8 cellular contexts compared by ENCODE assay signal in the genomic region with DNA sequence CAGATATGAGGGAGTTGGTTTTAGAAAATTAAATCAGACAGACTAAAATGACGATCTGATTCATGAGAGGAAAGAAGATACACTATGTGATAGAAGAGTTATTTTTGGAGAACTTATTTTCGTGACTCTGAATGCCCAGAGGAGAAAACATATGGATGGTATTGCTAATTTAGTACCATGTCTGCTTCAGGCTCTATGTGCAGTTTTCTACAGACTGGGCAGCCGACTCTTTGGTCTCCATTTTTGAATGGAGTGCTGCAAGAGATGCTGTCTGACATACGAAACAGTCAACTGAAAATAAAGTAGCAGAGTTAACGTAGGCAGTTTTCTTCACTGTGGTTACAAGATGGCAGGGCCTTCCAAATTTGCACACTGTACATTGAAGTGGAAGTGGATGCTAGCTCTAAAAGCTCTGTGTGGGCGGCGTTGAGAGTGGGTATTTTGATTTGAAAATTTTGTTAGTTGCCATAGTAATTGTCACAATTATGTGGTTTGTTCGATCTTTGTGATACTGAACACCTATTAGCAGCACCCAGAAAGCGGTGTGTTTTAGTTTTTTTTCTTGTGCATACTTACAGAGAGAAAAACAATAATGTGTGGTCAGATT.
DNase-seq lines count a peak whose midpoint lies in the region; ATAC-seq and TF ChIP-seq lines count a peak whose summit lies in the region.

No MANE protein-coding gene starts in this region.

- peak overlapping the region; percentile 35 for H3K4me3 ChIP-seq in GM12875 (ENCODE audit: low read depth, low read length)
- peak overlapping the region; percentile 44 for H3K4me3 ChIP-seq in naive thymus-derived CD4-positive, alpha-beta T cell (ENCODE audit: low read length)

- no peaks in the 10 kb centered on the region for H3K36me3 ChIP-seq in naive thymus-derived CD4-positive, alpha-beta T cell (ENCODE audit: control insufficient read depth in 2 of 3, insufficient read depth in 3 of 3, low read length in 3 of 3)

- CTCF ChIA-PET in naive thymus-derived CD4-positive, alpha-beta T cell (lab: Charles Lee), result interaction anchor here (1.0 kb wide), 1 partner anchor 10 kb away, joined by 3 read pairs; no protein-coding TSS in a partner anchor

- peak overlapping the region; percentile 87 for H3K27ac ChIP-seq in naive thymus-derived CD4-positive, alpha-beta T cell (ENCODE audit: low read depth, low read length)

- no peaks in the 10 kb centered on the region for H3K27me3 ChIP-seq in naive thymus-derived CD4-positive, alpha-beta T cell (ENCODE audit: control insufficient read depth in 2 of 2, insufficient read depth in 2 of 2, low read length in 2 of 2)

- intact Hi-C loops in naive thymus-derived CD4-positive, alpha-beta T cell (cut with micrococcal nuclease), result loop anchor here (1.0 to 10.0 kb wide), 17 partner anchors 17 to 1721 kb away; a partner anchor contains a TSS
- intact Hi-C loops in posterior vena cava (cut with DNase I), result no loop called here

- H3K27ac Mint-ChIP-seq in naive thymus-derived CD4-positive, alpha-beta T cell, result peak overlapping the region; percentile 96 to 99 (median 98)

- H3K36me3 Mint-ChIP-seq in naive thymus-derived CD4-positive, alpha-beta T cell, result peaks cover 0 to 30% (median 0%) of the 10 kb centered on the region in 5 donors

- peak overlapping the region; percentile 78 to 86 (median 82) for H3K4me3 Mint-ChIP-seq in naive thymus-derived CD4-positive, alpha-beta T cell

- H3K9me3 Mint-ChIP-seq in naive thymus-derived CD4-positive, alpha-beta T cell, result peaks cover 0 to 19% (median 4%) of the 10 kb centered on the region in 11 donors

- POLR2A ChIA-PET in naive thymus-derived CD4-positive, alpha-beta T cell (lab: Charles Lee), result interaction anchor here (0.7 to 3.1 kb wide), 16 partner anchors 8 to 179 kb away, joined by 3 to 26 read pairs (median 4); a partner anchor contains a TSS

- peaks cover 23 to 30% of the 10 kb centered on the region in 2 donors for H3K4me1 ChIP-seq in naive thymus-derived CD4-positive, alpha-beta T cell (ENCODE audit: control insufficient read depth in 2 of 2, insufficient read depth in 2 of 2, low read length in 2 of 2)

- DNase-seq in NAMALWA (ENCODE audit: low spot score) (peak; percentile 57), posterior vena cava (ENCODE audit: low spot score) (no peak), NCI-H524 treated with DMSO at 0.1 percent for 48 hours (lab: John Stamatoyannopoulos, UW) (no peak), HT-29 (ENCODE audit: low spot score) (no peak)
- peak; percentile 80 for DNase-seq in activated effector memory CD4-positive, alpha-beta T cell treated with anti-CD3 and anti-CD28 coated beads, Interleukin-2, amount 50 U/mL, for 16 hours
- peak in 8 of 9 donors; percentile 46 to 90 (median 84) for DNase-seq in naive thymus-derived CD4-positive, alpha-beta T cell

- H3K4me1 Mint-ChIP-seq in naive thymus-derived CD4-positive, alpha-beta T cell, result peaks cover 35 to 66% (median 45%) of the 10 kb centered on the region in 7 donors

- no peak for TF ChIP-seq CTCF in GM12875 (IDR thresholded peaks at IDR 0.05; ENCODE audit: borderline replicate concordance, insufficient read depth, low read depth, low read length)

- no peaks in the 10 kb centered on the region for H3K27me3 Mint-ChIP-seq in naive thymus-derived CD4-positive, alpha-beta T cell

- no peaks in the 10 kb centered on the region for H3K9me3 ChIP-seq in naive thymus-derived CD4-positive, alpha-beta T cell (ENCODE audit: control insufficient read depth in 2 of 3, low read length in 3 of 3)

- ATAC-seq in GM21723 (IDR thresholded peaks at IDR 0.05; ENCODE audit: unreplicated experiment), result peak; percentile 81
- peak; percentile 92 for ATAC-seq in naive thymus-derived CD4-positive, alpha-beta T cell

Comparison
In these comparisons a context has a peak if more than half of its experiments do, and no peak if none do; other contexts are left out.
1. DNase-seq: peak in NAMALWA (single experiment), activated effector memory CD4-positive, alpha-beta T cell treated with anti-CD3 and anti-CD28 coated beads, Interleukin-2, amount 50 U/mL, for 16 hours (single experiment) and naive thymus-derived CD4-positive, alpha-beta T cell (8 of 9); none in posterior vena cava (single experiment), NCI-H524 treated with DMSO at 0.1 percent for 48 hours (single experiment) and HT-29 (single experiment).
2. intact Hi-C loops: an anchor here in naive thymus-derived CD4-positive, alpha-beta T cell (1.0 to 10.0 kb wide); none called in posterior vena cava.